In genomic region chr3:29281265-29282228, GRCh38 we compare ENCODE assay signal across 8 cellular contexts. TPM values are rescaled to one million over a fixed set of nuclear protein-coding genes. Genes with fewer than 3 reads are reported as not detected.
DNase-seq lines count a peak whose midpoint lies in the region; ATAC-seq, FAIRE-seq and TF ChIP-seq lines count a peak whose summit lies in the region.

No MANE protein-coding gene starts in this region.

- H3K27me3 ChIP-seq in astrocyte (ENCODE audit: insufficient read depth, low read length): no peaks in the 10 kb centered on the region

- H3K27ac ChIP-seq in astrocyte (ENCODE audit: low read depth, low read length): peak overlapping the region; percentile 89

- H3K9me3 Mint-ChIP-seq in astrocyte (ENCODE audit: unreplicated experiment): no peaks in the 10 kb centered on the region
- H3K9me3 Mint-ChIP-seq in immature natural killer cell: peaks cover 0 to 5% (median under 1%) of the 10 kb centered on the region in 6 donors
- no peaks in the 10 kb centered on the region for H3K9me3 Mint-ChIP-seq in stimulated activated memory B cell treated with anti-CD40 and anti-IgM and Interleukin-4, amounts not matched to agents 10 μg/mL and 1 μg/mL and 100 μg/mL, for 72 hours

- H3K36me3 ChIP-seq in astrocyte (ENCODE audit: insufficient read depth, low read length): no peaks in the 10 kb centered on the region

- peak overlapping the region; percentile 26 for H2AFZ ChIP-seq in astrocyte (ENCODE audit: low read depth, low read length)

- DNase-seq in Caki2 (ENCODE audit: low read depth): peak; percentile 60
- peak; percentile 55 for DNase-seq in astrocyte (ENCODE audit: low read depth)
- DNase-seq in immature natural killer cell: no peak
- DNase-seq in OCI-M2 (lab: John Stamatoyannopoulos, UW; ENCODE audit: unreplicated experiment): no peak
- no peak for DNase-seq in NCI-H146 (lab: John Stamatoyannopoulos, UW)

- no peak for FAIRE-seq in astrocyte (lab: Jason Lieb, UNC)

- in situ Hi-C loops in Caki2 (cut with HindIII; ENCODE audit: low pct_unique_long_range_greater_than_20kb, low sequenced_read_pairs): no loop called here

- H4K20me1 ChIP-seq in astrocyte (ENCODE audit: insufficient read depth, low read length): no peaks in the 10 kb centered on the region

- H3K9ac ChIP-seq in astrocyte (ENCODE audit: low read length): peak overlapping the region; percentile 95

- H3K9me3 ChIP-seq in astrocyte (ENCODE audit: insufficient read depth, low read depth, low read length): no peaks in the 10 kb centered on the region

- peak overlapping the region; percentile 92 for H3K4me3 ChIP-seq in astrocyte (ENCODE audit: insufficient read depth, low read depth, low read length)

- H3K4me2 ChIP-seq in astrocyte (ENCODE audit: low read length): peak overlapping the region; percentile 97

- H3K79me2 ChIP-seq in astrocyte (ENCODE audit: insufficient read depth, low read length): peaks cover 64% of the 10 kb centered on the region

- peak; percentile 55 for ATAC-seq in GM19467 (IDR thresholded peaks at IDR 0.05; ENCODE audit: unreplicated experiment)
- ATAC-seq in HG03571 (IDR thresholded peaks at IDR 0.05; ENCODE audit: unreplicated experiment): peak; percentile 50
- no peak for ATAC-seq in stimulated activated memory B cell treated with anti-CD40 and anti-IgM and Interleukin-4, amounts not matched to agents 10 μg/mL and 1 μg/mL and 100 μg/mL, for 72 hours

- peak overlapping the region; percentile 92 for H3K4me3 Mint-ChIP-seq in astrocyte (ENCODE audit: unreplicated experiment)
- peak overlapping the region; percentile 54 to 76 (median 73) for H3K4me3 Mint-ChIP-seq in immature natural killer cell
- H3K4me3 Mint-ChIP-seq in stimulated activated memory B cell treated with anti-CD40 and anti-IgM and Interleukin-4, amounts not matched to agents 10 μg/mL and 1 μg/mL and 100 μg/mL, for 72 hours: peak overlapping the region; percentile 52

- H3K4me1 Mint-ChIP-seq in astrocyte (ENCODE audit: low read depth, unreplicated experiment) (peaks cover 22% of the 10 kb centered on the region), immature natural killer cell (peaks cover 14 to 19% of the 10 kb centered on the region in 2 donors)
- peaks cover 19% of the 10 kb centered on the region for H3K4me1 Mint-ChIP-seq in stimulated activated memory B cell treated with anti-CD40 and anti-IgM and Interleukin-4, amounts not matched to agents 10 μg/mL and 1 μg/mL and 100 μg/mL, for 72 hours

- H3K36me3 Mint-ChIP-seq in astrocyte (ENCODE audit: low read depth, unreplicated experiment): no peaks in the 10 kb centered on the region
- no peaks in the 10 kb centered on the region for H3K36me3 Mint-ChIP-seq in immature natural killer cell
- H3K36me3 Mint-ChIP-seq in stimulated activated memory B cell treated with anti-CD40 and anti-IgM and Interleukin-4, amounts not matched to agents 10 μg/mL and 1 μg/mL and 100 μg/mL, for 72 hours: no peaks in the 10 kb centered on the region

- TF ChIP-seq CTCF in astrocyte (IDR thresholded peaks at IDR 0.05; ENCODE audit: insufficient read depth, low read depth, low read length): no peak

- H3K27me3 Mint-ChIP-seq in astrocyte (ENCODE audit: low read depth, unreplicated experiment) (no peaks in the 10 kb centered on the region), immature natural killer cell (ENCODE audit: low read depth in 3 of 3) (peaks cover 2 to 10% (median 4%) of the 10 kb centered on the region in 3 donors)
- peaks cover 22% of the 10 kb centered on the region for H3K27me3 Mint-ChIP-seq in stimulated activated memory B cell treated with anti-CD40 and anti-IgM and Interleukin-4, amounts not matched to agents 10 μg/mL and 1 μg/mL and 100 μg/mL, for 72 hours

- H3K4me1 ChIP-seq in astrocyte (ENCODE audit: insufficient read depth, low read length): peaks cover 17% of the 10 kb centered on the region

- peak overlapping the region; percentile 90 for H3K27ac Mint-ChIP-seq in astrocyte (ENCODE audit: unreplicated experiment)
- H3K27ac Mint-ChIP-seq in immature natural killer cell: no peak overlapping the region
- no peak overlapping the region for H3K27ac Mint-ChIP-seq in stimulated activated memory B cell treated with anti-CD40 and anti-IgM and Interleukin-4, amounts not matched to agents 10 μg/mL and 1 μg/mL and 100 μg/mL, for 72 hours

RNA-seq across cellular contexts. Expression of gene RBMS3, which starts 0.7 kb away (rescaled TPM):
- total RNA-seq in Caki2 (2014; rRNA removed; shearing (Covaris generic); ENCODE audit: low replicate concordance): 8.9 and 15.0 TPM in 2 replicates
- 32.3 and 33.0 TPM in 2 replicates for total RNA-seq in astrocyte
- polyA plus RNA-seq in immature natural killer cell: not detected

Comparison
In these comparisons a context has a peak if more than half of its experiments do, and no peak if none do; other contexts are left out.
1. DNase-seq: peak in Caki2 (single experiment) and astrocyte (single experiment); none in immature natural killer cell (0 of 3), OCI-M2 (single experiment) and NCI-H146 (single experiment).
2. Peak in every context shown above with its lines, with median percentiles within 50 percentile points of each other: H3K4me3 Mint-ChIP-seq.